1 cellular context compared by ENCODE assay signal in the genomic region with DNA sequence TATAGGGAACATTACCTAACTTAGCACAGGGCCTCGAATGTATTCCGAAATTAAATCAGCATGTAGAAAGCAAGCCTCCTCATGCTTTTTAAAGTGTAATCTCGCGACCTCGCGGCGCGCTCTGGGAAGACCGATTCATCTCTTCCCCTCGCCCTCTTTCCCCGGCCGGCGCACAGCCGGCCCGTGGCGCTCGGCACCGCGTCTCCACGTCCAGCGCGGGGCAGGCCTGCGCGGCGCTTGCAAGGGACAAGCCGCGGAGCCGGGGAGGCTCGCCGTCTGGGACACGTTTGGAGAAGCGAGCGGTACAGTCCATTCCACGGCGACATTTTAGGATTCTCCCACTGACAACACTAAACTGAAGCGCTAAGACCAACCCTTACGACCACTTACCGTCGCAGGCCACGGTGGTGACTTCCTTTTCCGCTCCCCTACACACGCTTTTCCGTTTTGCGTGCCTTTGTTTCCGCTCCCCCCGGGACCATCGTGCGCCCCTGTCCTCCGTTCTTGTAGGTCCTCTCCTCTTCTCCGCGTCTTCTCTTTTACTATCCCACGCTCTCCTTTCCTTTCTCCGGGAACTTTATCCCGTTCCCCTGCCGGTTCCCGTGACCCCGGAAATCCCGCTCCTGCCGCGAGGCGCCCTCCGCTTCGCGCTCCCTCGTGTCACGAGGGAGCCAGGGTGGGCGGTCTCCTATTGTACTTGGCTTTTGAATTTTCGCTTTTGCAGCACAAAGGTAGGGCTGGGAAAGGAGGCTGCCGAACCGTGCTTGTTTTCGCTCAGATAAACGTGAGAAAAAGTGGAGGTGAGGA.
A peak's percentile ranks its signal among the peaks of the same experiment; 100 is the strongest.
TF ChIP-seq lines count a peak whose summit lies in the region.

A gene with protein sequence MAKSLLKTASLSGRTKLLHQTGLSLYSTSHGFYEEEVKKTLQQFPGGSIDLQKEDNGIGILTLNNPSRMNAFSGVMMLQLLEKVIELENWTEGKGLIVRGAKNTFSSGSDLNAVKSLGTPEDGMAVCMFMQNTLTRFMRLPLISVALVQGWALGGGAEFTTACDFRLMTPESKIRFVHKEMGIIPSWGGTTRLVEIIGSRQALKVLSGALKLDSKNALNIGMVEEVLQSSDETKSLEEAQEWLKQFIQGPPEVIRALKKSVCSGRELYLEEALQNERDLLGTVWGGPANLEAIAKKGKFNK (minus strand): TSS at position 664 of the 807 bp plus-strand sequence. CDS start 12,581 bp downstream, outside the sequence.

TF ChIP-seq in HepG2, 621 proteins besides CTCF, POLR2A, EP300 and RAD21 (continued from another document and continues in another):
- TF ChIP-seq, protein P1, sequence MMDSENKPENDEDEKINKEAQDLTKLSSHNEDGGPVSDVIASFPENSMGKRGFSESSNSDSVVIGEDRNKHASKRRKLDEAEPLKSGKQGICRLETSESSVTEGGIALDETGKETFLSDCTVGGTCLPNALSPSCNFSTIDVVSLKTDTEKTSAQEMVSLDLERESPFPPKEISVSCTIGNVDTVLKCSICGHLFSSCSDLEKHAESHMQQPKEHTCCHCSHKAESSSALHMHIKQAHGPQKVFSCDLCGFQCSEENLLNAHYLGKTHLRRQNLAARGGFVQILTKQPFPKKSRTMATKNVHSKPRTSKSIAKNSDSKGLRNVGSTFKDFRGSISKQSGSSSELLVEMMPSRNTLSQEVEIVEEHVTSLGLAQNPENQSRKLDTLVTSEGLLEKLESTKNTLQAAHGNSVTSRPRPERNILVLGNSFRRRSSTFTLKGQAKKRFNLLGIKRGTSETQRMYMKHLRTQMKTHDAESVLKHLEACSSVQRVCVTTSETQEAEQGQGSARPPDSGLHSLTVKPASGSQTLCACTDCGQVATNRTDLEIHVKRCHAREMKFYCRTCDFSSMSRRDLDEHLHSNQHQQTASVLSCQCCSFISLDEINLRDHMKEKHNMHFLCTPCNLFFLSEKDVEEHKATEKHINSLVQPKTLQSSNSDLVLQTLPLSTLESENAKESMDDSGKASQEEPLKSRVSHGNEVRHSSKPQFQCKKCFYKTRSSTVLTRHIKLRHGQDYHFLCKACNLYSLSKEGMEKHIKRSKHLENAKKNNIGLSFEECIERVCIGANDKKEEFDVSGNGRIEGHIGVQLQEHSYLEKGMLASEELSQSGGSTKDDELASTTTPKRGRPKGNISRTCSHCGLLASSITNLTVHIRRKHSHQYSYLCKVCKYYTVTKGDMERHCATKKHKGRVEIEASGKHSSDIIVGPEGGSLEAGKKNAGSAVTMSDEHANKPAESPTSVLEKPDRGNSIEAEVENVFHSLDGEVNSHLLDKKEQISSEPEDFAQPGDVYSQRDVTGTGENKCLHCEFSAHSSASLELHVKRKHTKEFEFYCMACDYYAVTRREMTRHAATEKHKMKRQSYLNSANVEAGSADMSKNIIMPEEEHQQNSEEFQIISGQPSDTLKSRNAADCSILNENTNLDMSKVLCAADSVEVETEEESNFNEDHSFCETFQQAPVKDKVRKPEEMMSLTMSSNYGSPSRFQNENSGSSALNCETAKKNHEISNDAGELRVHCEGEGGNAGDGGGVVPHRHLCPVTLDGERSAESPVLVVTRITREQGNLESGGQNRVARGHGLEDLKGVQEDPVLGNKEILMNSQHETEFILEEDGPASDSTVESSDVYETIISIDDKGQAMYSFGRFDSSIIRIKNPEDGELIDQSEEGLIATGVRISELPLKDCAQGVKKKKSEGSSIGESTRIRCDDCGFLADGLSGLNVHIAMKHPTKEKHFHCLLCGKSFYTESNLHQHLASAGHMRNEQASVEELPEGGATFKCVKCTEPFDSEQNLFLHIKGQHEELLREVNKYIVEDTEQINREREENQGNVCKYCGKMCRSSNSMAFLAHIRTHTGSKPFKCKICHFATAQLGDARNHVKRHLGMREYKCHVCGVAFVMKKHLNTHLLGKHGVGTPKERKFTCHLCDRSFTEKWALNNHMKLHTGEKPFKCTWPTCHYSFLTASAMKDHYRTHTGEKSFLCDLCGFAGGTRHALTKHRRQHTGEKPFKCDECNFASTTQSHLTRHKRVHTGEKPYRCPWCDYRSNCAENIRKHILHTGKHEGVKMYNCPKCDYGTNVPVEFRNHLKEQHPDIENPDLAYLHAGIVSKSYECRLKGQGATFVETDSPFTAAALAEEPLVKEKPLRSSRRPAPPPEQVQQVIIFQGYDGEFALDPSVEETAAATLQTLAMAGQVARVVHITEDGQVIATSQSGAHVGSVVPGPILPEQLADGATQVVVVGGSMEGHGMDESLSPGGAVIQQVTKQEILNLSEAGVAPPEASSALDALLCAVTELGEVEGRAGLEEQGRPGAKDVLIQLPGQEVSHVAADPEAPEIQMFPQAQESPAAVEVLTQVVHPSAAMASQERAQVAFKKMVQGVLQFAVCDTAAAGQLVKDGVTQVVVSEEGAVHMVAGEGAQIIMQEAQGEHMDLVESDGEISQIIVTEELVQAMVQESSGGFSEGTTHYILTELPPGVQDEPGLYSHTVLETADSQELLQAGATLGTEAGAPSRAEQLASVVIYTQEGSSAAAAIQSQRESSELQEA (CRISPR knock-in tag; IDR thresholded peaks at IDR 0.05; ENCODE audit: not compliant biosample characterization) = peak; percentile 72
- TF ChIP-seq ISL2 (CRISPR knock-in tag; IDR thresholded peaks at IDR 0.05) (peak; percentile 73), ZNF550 (CRISPR knock-in tag; IDR thresholded peaks at IDR 0.05; ENCODE audit: borderline replicate concordance) (no peak), ZNF773 (CRISPR knock-in tag; IDR thresholded peaks at IDR 0.05; ENCODE audit: borderline replicate concordance) (peak; percentile 60; the same call in 1 of the 2 replicates), ARNT2 (CRISPR knock-in tag; IDR thresholded peaks at IDR 0.05; ENCODE audit: low read depth) (peak; percentile 71), NFKB2 (CRISPR knock-in tag; IDR thresholded peaks at IDR 0.05; ENCODE audit: borderline replicate concordance) (peak; percentile 98), ZNF251 (CRISPR knock-in tag; IDR thresholded peaks at IDR 0.05) (no peak; the same call in 1 of the 2 replicates), MBNL3 (CRISPR knock-in tag; conservative IDR thresholded peaks at IDR 0.05) (no peak), ZNF44 (CRISPR knock-in tag; IDR thresholded peaks at IDR 0.05) (no peak), ZNF17 (CRISPR knock-in tag; IDR thresholded peaks at IDR 0.05) (no peak), SAP130 (CRISPR knock-in tag; IDR thresholded peaks at IDR 0.05; ENCODE audit: low read depth) (peak; percentile 92; the same call in 1 of the 2 replicates), ZFY (CRISPR knock-in tag; IDR thresholded peaks at IDR 0.05) (peak; percentile 98), ZNF263 (CRISPR knock-in tag; IDR thresholded peaks at IDR 0.05) (peak; percentile 58; the same call in 1 of the 2 replicates), KDM5B (CRISPR knock-in tag; IDR thresholded peaks at IDR 0.05; ENCODE audit: borderline replicate concordance) (peak; percentile 99), SP140L (CRISPR knock-in tag; IDR thresholded peaks at IDR 0.05; ENCODE audit: borderline replicate concordance) (peak; percentile 80), TEAD2 (CRISPR knock-in tag; IDR thresholded peaks at IDR 0.05) (no peak; the same call in 1 of the 2 replicates), NFE2 (CRISPR knock-in tag; IDR thresholded peaks at IDR 0.05) (peak; percentile 19; the same call in 1 of the 2 replicates), SNRNP70 (IDR thresholded peaks at IDR 0.05; ENCODE audit: low read depth, low read length) (no peak), MTA1 (CRISPR knock-in tag; IDR thresholded peaks at IDR 0.05; ENCODE audit: borderline replicate concordance) (peak; percentile 87; the same call in 1 of the 2 replicates), REL (CRISPR knock-in tag; conservative IDR thresholded peaks at IDR 0.05) (0 out of 2 replicates have a peak, but pooled peaks have one; percentile 20), IRX3 (CRISPR knock-in tag; IDR thresholded peaks at IDR 0.05; ENCODE audit: borderline replicate concordance, low read depth) (no peak; the same call in 1 of the 2 replicates), KLF11 (CRISPR knock-in tag; IDR thresholded peaks at IDR 0.05) (peak; percentile 74; the same call in 1 of the 2 replicates), RELA (CRISPR knock-in tag; IDR thresholded peaks at IDR 0.05) (0 out of 2 replicates have a peak, but pooled peaks have one; percentile 16), NPAS2 (CRISPR knock-in tag; IDR thresholded peaks at IDR 0.05; ENCODE audit: borderline replicate concordance) (no peak), SOX5 (CRISPR knock-in tag; IDR thresholded peaks at IDR 0.05; ENCODE audit: borderline replicate concordance) (peak; percentile 76), ZNF878 (CRISPR knock-in tag; IDR thresholded peaks at IDR 0.05) (no peak), SIX1 (CRISPR knock-in tag; IDR thresholded peaks at IDR 0.05; ENCODE audit: borderline replicate concordance) (no peak), ZNF138 (CRISPR knock-in tag; IDR thresholded peaks at IDR 0.05; ENCODE audit: low read depth) (peak; percentile 29; the same call in 1 of the 2 replicates), ZNF501 (CRISPR knock-in tag; IDR thresholded peaks at IDR 0.05) (peak; percentile 94), ZNF33A (CRISPR knock-in tag; IDR thresholded peaks at IDR 0.05; ENCODE audit: borderline replicate concordance) (peak; percentile 80; the same call in 1 of the 2 replicates), ZNF563 (CRISPR knock-in tag; IDR thresholded peaks at IDR 0.05) (peak; percentile 94), MXD4 (CRISPR knock-in tag; IDR thresholded peaks at IDR 0.05) (peak; percentile 71), ATF1 (CRISPR knock-in tag; IDR thresholded peaks at IDR 0.05) (peak; percentile 89), FLYWCH1 (CRISPR knock-in tag; IDR thresholded peaks at IDR 0.05) (peak; percentile 40; the same call in 1 of the 2 replicates), STAG1 (CRISPR knock-in tag; IDR thresholded peaks at IDR 0.05) (peak; percentile 30; the same call in 1 of the 2 replicates)
- TF ChIP-seq, protein P2, sequence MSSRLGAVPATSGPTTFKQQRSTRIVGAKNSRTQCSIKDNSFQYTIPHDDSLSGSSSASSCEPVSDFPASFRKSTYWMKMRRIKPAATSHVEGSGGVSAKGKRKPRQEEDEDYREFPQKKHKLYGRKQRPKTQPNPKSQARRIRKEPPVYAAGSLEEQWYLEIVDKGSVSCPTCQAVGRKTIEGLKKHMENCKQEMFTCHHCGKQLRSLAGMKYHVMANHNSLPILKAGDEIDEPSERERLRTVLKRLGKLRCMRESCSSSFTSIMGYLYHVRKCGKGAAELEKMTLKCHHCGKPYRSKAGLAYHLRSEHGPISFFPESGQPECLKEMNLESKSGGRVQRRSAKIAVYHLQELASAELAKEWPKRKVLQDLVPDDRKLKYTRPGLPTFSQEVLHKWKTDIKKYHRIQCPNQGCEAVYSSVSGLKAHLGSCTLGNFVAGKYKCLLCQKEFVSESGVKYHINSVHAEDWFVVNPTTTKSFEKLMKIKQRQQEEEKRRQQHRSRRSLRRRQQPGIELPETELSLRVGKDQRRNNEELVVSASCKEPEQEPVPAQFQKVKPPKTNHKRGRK (CRISPR knock-in tag; IDR thresholded peaks at IDR 0.05) = no peak; the same call in 1 of the 2 replicates
- TF ChIP-seq, protein P3, sequence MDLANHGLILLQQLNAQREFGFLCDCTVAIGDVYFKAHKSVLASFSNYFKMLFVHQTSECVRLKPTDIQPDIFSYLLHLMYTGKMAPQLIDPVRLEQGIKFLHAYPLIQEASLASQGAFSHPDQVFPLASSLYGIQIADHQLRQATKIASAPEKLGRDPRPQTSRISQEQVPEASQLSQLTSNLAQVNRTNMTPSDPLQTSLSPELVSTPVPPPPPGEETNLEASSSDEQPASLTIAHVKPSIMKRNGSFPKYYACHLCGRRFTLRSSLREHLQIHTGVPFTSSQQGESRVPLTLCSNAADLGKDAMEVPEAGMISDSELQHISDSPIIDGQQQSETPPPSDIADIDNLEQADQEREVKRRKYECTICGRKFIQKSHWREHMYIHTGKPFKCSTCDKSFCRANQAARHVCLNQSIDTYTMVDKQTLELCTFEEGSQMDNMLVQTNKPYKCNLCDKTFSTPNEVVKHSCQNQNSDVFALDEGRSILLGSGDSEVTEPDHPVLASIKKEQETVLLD (CRISPR knock-in tag; IDR thresholded peaks at IDR 0.05; ENCODE audit: low read depth) = peak; percentile 37; the same call in 1 of the 2 replicates
- TF ChIP-seq, protein P4, sequence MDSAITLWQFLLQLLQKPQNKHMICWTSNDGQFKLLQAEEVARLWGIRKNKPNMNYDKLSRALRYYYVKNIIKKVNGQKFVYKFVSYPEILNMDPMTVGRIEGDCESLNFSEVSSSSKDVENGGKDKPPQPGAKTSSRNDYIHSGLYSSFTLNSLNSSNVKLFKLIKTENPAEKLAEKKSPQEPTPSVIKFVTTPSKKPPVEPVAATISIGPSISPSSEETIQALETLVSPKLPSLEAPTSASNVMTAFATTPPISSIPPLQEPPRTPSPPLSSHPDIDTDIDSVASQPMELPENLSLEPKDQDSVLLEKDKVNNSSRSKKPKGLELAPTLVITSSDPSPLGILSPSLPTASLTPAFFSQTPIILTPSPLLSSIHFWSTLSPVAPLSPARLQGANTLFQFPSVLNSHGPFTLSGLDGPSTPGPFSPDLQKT (CRISPR knock-in tag; IDR thresholded peaks at IDR 0.05; ENCODE audit: borderline replicate concordance) = no peak; the same call in 1 of the 2 replicates
- TF ChIP-seq, protein P5, sequence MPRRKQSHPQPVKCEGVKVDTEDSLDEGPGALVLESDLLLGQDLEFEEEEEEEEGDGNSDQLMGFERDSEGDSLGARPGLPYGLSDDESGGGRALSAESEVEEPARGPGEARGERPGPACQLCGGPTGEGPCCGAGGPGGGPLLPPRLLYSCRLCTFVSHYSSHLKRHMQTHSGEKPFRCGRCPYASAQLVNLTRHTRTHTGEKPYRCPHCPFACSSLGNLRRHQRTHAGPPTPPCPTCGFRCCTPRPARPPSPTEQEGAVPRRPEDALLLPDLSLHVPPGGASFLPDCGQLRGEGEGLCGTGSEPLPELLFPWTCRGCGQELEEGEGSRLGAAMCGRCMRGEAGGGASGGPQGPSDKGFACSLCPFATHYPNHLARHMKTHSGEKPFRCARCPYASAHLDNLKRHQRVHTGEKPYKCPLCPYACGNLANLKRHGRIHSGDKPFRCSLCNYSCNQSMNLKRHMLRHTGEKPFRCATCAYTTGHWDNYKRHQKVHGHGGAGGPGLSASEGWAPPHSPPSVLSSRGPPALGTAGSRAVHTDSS (CRISPR knock-in tag; conservative IDR thresholded peaks at IDR 0.05) = no peak
- TF ChIP-seq, protein P6, sequence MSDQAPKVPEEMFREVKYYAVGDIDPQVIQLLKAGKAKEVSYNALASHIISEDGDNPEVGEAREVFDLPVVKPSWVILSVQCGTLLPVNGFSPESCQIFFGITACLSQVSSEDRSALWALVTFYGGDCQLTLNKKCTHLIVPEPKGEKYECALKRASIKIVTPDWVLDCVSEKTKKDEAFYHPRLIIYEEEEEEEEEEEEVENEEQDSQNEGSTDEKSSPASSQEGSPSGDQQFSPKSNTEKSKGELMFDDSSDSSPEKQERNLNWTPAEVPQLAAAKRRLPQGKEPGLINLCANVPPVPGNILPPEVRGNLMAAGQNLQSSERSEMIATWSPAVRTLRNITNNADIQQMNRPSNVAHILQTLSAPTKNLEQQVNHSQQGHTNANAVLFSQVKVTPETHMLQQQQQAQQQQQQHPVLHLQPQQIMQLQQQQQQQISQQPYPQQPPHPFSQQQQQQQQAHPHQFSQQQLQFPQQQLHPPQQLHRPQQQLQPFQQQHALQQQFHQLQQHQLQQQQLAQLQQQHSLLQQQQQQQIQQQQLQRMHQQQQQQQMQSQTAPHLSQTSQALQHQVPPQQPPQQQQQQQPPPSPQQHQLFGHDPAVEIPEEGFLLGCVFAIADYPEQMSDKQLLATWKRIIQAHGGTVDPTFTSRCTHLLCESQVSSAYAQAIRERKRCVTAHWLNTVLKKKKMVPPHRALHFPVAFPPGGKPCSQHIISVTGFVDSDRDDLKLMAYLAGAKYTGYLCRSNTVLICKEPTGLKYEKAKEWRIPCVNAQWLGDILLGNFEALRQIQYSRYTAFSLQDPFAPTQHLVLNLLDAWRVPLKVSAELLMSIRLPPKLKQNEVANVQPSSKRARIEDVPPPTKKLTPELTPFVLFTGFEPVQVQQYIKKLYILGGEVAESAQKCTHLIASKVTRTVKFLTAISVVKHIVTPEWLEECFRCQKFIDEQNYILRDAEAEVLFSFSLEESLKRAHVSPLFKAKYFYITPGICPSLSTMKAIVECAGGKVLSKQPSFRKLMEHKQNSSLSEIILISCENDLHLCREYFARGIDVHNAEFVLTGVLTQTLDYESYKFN (CRISPR knock-in tag; conservative IDR thresholded peaks at IDR 0.05) = no peak; the same call in 1 of the 2 replicates
